19 cellular contexts compared by ENCODE assay signal in genomic region chr11:32821517-32821916, GRCh38. TPM values are rescaled to one million over a fixed set of nuclear protein-coding genes. Genes with fewer than 3 reads are reported as not detected.
A peak's percentile ranks its signal among the peaks of the same experiment; 100 is the strongest.
DNase-seq lines count a peak whose midpoint lies in the region; ATAC-seq, FAIRE-seq and TF ChIP-seq lines count a peak whose summit lies in the region.
"Had no signal": no experiment of that assay in that cellular context is flagged by ENCODE, and none has a peak within 500 bp of the region (broad histone marks: within the 10 kb centered on the region; RNA-seq: fewer than 3 reads in every experiment).

No MANE protein-coding gene starts in this region.

- TF ChIP-seq CTCF in SK-N-SH (IDR thresholded peaks at IDR 0.05) (no peak), PC-3 (conservative IDR thresholded peaks at IDR 0.05; ENCODE audit: low read depth, low read length) (no peak), keratinocyte (optimal IDR thresholded peaks at IDR 0.05 in 1 of 3, IDR thresholded peaks at IDR 0.05 in 1 of 3, conservative IDR thresholded peaks at IDR 0.05 in 1 of 3; ENCODE audit: extremely low read depth in 1 of 3, insufficient read depth in 2 of 3, low read length in 3 of 3) (no peak)

- H3K79me2 ChIP-seq in SK-N-SH (ENCODE audit: insufficient read depth) (no peaks in the 10 kb centered on the region), PC-3 (ENCODE audit: low read length) (no peaks in the 10 kb centered on the region), keratinocyte (ENCODE audit: control insufficient read depth, insufficient read depth, low read length) (no peaks in the 10 kb centered on the region)

- H3K9me2 ChIP-seq in SK-N-SH (no peaks in the 10 kb centered on the region), PC-3 (replicated peaks; ENCODE audit: low read length) (no peaks in the 10 kb centered on the region)

- no peak overlapping the region for H3K27ac ChIP-seq in SK-N-SH (ENCODE audit: low read depth in 2 of 2, low read length in 1 of 2)
- peak overlapping the region; percentile 95 for H3K27ac ChIP-seq in PC-3 (ENCODE audit: low read length)
- peak overlapping the region; percentile 19 for H3K27ac ChIP-seq in keratinocyte (ENCODE audit: control insufficient read depth, insufficient read depth, low read length)
- H3K27ac ChIP-seq: A549, adrenal gland, left ventricle myocardium inferior had no signal

- dilution Hi-C loops in keratinocyte (cut with MboI; ENCODE audit: extremely low pct_ligation_motif_present, low sequenced_read_pairs) = no loop called here

- H3K4me2 ChIP-seq in SK-N-SH = no peak overlapping the region
- peak overlapping the region; percentile 82 for H3K4me2 ChIP-seq in PC-3 (ENCODE audit: low read length)
- H3K4me2 ChIP-seq in keratinocyte (ENCODE audit: control insufficient read depth, extremely low read depth, insufficient read depth, low read depth, low read length) = no peak overlapping the region
- H3K4me2 ChIP-seq: A549 had no signal

- DNase-seq in SK-N-SH (no peak), HCEC 1CT (peak; percentile 76), PC-3 (peak; percentile 91), keratinocyte (ENCODE audit: low read depth, low spot score) (no peak), SK-N-DZ (ENCODE audit: low spot score) (no peak), NAMALWA (ENCODE audit: low spot score) (no peak)
- DNase-seq: activated CD4-positive, alpha-beta T cell treated with anti-CD3 and anti-CD28 coated beads, Interleukin-2, amount 50 U/mL, for 48 hours; adrenal gland; DMS 273 treated with DMSO at 0.1 percent for 48 hours; left ventricle myocardium inferior; NCI-H1694; T-helper 1 cell had no signal

- H3K9me3 ChIP-seq in SK-N-SH = no peaks in the 10 kb centered on the region
- H3K9me3 ChIP-seq in PC-3 (ENCODE audit: low read length) = no peaks in the 10 kb centered on the region
- no peaks in the 10 kb centered on the region for H3K9me3 ChIP-seq in keratinocyte (ENCODE audit: control insufficient read depth, low read depth, low read length)
- H3K9me3 ChIP-seq: A549, adrenal gland had no signal

- intact Hi-C loops in PC-3 (cut with micrococcal nuclease) = loop anchor here (2.0 kb wide), 1 partner anchor 69 kb away; no protein-coding TSS in a partner anchor

- BruUV-seq in PC-3 (replicated peaks; lab: Mats Ljungman, UMichigan) = no TSS peak

- H4K20me1 ChIP-seq in SK-N-SH (ENCODE audit: insufficient read depth) (no peaks in the 10 kb centered on the region), PC-3 (ENCODE audit: low read length) (no peaks in the 10 kb centered on the region), keratinocyte (ENCODE audit: control insufficient read depth, extremely low read depth, insufficient read depth, low read length) (no peaks in the 10 kb centered on the region)

- POLR2A ChIA-PET in SK-N-SH (lab: Yijun Ruan, JAX) = no interaction called here
- POLR2A ChIA-PET in PC-3 (lab: Charles Lee; ENCODE audit: unreplicated experiment) = interaction anchor here (0.6 kb wide), 1 partner anchor 1575 kb away, joined by 7 read pairs; no protein-coding TSS in a partner anchor

- H3K9me1 ChIP-seq in keratinocyte (ENCODE audit: control insufficient read depth, extremely low read depth, insufficient read depth, low read length) = no peaks in the 10 kb centered on the region

- ATAC-seq in SK-N-SH treated with all-trans-retinoic acid at 6 μM for 48 hours (no peak), PC-3 (peak; percentile 65), HG03521 (IDR thresholded peaks at IDR 0.05; ENCODE audit: unreplicated experiment) (no peak)
- ATAC-seq: A549 had no signal

- H3F3A ChIP-seq in SK-N-SH (replicated peaks; ENCODE audit: insufficient read depth) = no peaks in the 10 kb centered on the region
- no peaks in the 10 kb centered on the region for H3F3A ChIP-seq in PC-3 (ENCODE audit: low read length, unreplicated experiment)

- H3K27me3 ChIP-seq in SK-N-SH (ENCODE audit: insufficient read depth) (no peaks in the 10 kb centered on the region; the same call in 1 of the 2 replicates), PC-3 (ENCODE audit: low read length) (no peaks in the 10 kb centered on the region), keratinocyte (ENCODE audit: control insufficient read depth, extremely low read depth, insufficient read depth, low read length) (no peaks in the 10 kb centered on the region)
- H3K27me3 ChIP-seq: adrenal gland had no signal

- no peaks in the 10 kb centered on the region for H3K36me3 ChIP-seq in SK-N-SH (replicated peaks in 1 of 2; ENCODE audit: control insufficient read depth in 1 of 2, insufficient read depth in 2 of 2, low read length in 1 of 2)
- no peaks in the 10 kb centered on the region for H3K36me3 ChIP-seq in PC-3 (ENCODE audit: low read depth, low read length)
- H3K36me3 ChIP-seq in keratinocyte (ENCODE audit: control insufficient read depth in 2 of 2, extremely low read depth in 1 of 2, insufficient read depth in 2 of 2, low read length in 2 of 2) = no peaks in the 10 kb centered on the region
- H3K36me3 ChIP-seq: adrenal gland, left ventricle myocardium inferior had no signal

- peaks cover 0 to 4% of the 10 kb centered on the region in 2 experiments; a peak in 1 of 4 replicates for H3K4me1 ChIP-seq in SK-N-SH (ENCODE audit: control insufficient read depth in 1 of 2, insufficient read depth in 2 of 2, low read depth in 1 of 2, low read length in 1 of 2)
- H3K4me1 ChIP-seq in PC-3 (ENCODE audit: insufficient read depth, low read length) = peaks cover 63% of the 10 kb centered on the region
- H3K4me1 ChIP-seq in keratinocyte (ENCODE audit: control insufficient read depth, extremely low read depth, insufficient read depth, low read length) = peaks cover 15% of the 10 kb centered on the region
- H3K4me1 ChIP-seq: A549, adrenal gland, left ventricle myocardium inferior had no signal

- H3K4me3 ChIP-seq in SK-N-SH (ENCODE audit: low read depth in 2 of 2, low read length in 1 of 2) (no peak overlapping the region), PC-3 (ENCODE audit: low read length) (peak overlapping the region; percentile 56; the same call in 1 of the 2 replicates), keratinocyte (ENCODE audit: control insufficient read depth in 2 of 3, extremely low read depth in 1 of 3, insufficient read depth in 2 of 3, low read depth in 1 of 3, low read length in 3 of 3) (no peak overlapping the region)
- H3K4me3 ChIP-seq: A549, adrenal gland, left ventricle myocardium inferior had no signal

- no peak for TF ChIP-seq EP300 in SK-N-SH (IDR thresholded peaks at IDR 0.05; ENCODE audit: borderline replicate concordance in 1 of 2, low read depth in 1 of 2, low read length in 1 of 2)

- FAIRE-seq in keratinocyte (lab: Jason Lieb, UNC) = peak; percentile 77
- FAIRE-seq: HTR-8/SVneo had no signal

- TF ChIP-seq RAD21 in SK-N-SH (IDR thresholded peaks at IDR 0.05; ENCODE audit: low read length) = no peak

- H3K9ac ChIP-seq in SK-N-SH (no peak overlapping the region), PC-3 (ENCODE audit: low read length) (peak overlapping the region; percentile 74), keratinocyte (ENCODE audit: control insufficient read depth, extremely low read depth, insufficient read depth, low read length) (no peak overlapping the region)

- H2AFZ ChIP-seq in SK-N-SH (ENCODE audit: low read depth) = no peak overlapping the region; the same call in 1 of the 2 replicates
- H2AFZ ChIP-seq in PC-3 (ENCODE audit: low read length) = 0 out of 2 replicates have a peak overlapping the region, but pooled peaks have one; percentile 10
- no peak overlapping the region for H2AFZ ChIP-seq in keratinocyte (ENCODE audit: control insufficient read depth, low read length)

- CTCF ChIA-PET in SK-N-SH (lab: Yijun Ruan, JAX) = interaction anchor here (0.9 to 2.5 kb wide), 2 partner anchors 12 to 29 kb away, joined by 3 to 6 read pairs; no protein-coding TSS in a partner anchor
- CTCF ChIA-PET in PC-3 (lab: Charles Lee) = no interaction called here

TF ChIP-seq in SK-N-SH, 30 proteins besides CTCF, POLR2A, EP300 and RAD21 (continues in another document):
- TF ChIP-seq ELF1 (IDR thresholded peaks at IDR 0.05) = no peak
- TF ChIP-seq FOSL2 (IDR thresholded peaks at IDR 0.05; ENCODE audit: borderline replicate concordance, low read depth) = peak; percentile 30; the same call in 1 of the 2 replicates

RNA-seq across cellular contexts. Expression of gene PRRG4, which starts 8.2 kb away (rescaled TPM):
- polyA plus RNA-seq in SK-N-SH (2012; rRNA removed) (0.21 TPM in 2 replicates), keratinocyte (6.9 to 12.4 TPM (median 10.0 TPM) in 3 replicates)
- polyA plus RNA-seq in SK-N-SH (2012; cell fraction: cytosol; rRNA removed) = 0.28 and 0.31 TPM in 2 replicates
- polyA plus RNA-seq in SK-N-SH (2012; cell fraction: nucleus; rRNA removed) = 0.06 and 0.07 TPM in 2 replicates
- 12.9 and 17.9 TPM in 2 replicates for total RNA-seq in PC-3 (2014; rRNA removed)
- polyA plus RNA-seq in keratinocyte (2011; ENCODE audit: low read depth) = 9.1 TPM
- polyA plus RNA-seq in keratinocyte (2011; cell fraction: cytosol; rRNA removed) = 7.1 and 10.9 TPM in 2 replicates
- polyA plus RNA-seq in keratinocyte (2011; cell fraction: nucleus; rRNA removed) = 9.7 and 10.5 TPM in 2 replicates
- polyA plus RNA-seq in keratinocyte (2012; ENCODE audit: low replicate concordance) = 5.7 and 23.6 TPM in 2 replicates
- polyA minus RNA-seq in keratinocyte = 4.4 to 12.1 TPM (median 9.6 TPM) in 3 replicates
- 12.3 TPM for polyA minus RNA-seq in keratinocyte (2011; cell fraction: cytosol; rRNA and poly(A)+ RNA removed)
- polyA minus RNA-seq in keratinocyte (2011; cell fraction: nucleus; rRNA and poly(A)+ RNA removed) = 8.1 and 14.1 TPM in 2 replicates
- not detected in 2 replicates for polyA plus RNA-seq in SK-N-DZ (2014; cell fraction: cytosol; rRNA removed)
- polyA plus RNA-seq in SK-N-DZ (2014; cell fraction: nucleus; rRNA removed) = not detected in 2 replicates
- polyA plus RNA-seq: neural cell had no signal

RNA-seq across cellular contexts. Expression of gene CCDC73, which starts 27.1 kb away (rescaled TPM):
- polyA plus RNA-seq in SK-N-SH (2012; rRNA removed) = not detected in 2 replicates
- not detected in 2 replicates for polyA plus RNA-seq in SK-N-SH (2012; cell fraction: cytosol; rRNA removed)
- not detected in 2 replicates for polyA plus RNA-seq in SK-N-SH (2012; cell fraction: nucleus; rRNA removed)
- 0.04 TPM in 1 of 2 replicates, not detected in the other for total RNA-seq in PC-3 (2014; rRNA removed)
- polyA plus RNA-seq in keratinocyte = not detected in 3 replicates
- polyA plus RNA-seq in keratinocyte (2011; ENCODE audit: low read depth) = not detected
- not detected in 2 replicates for polyA plus RNA-seq in keratinocyte (2011; cell fraction: cytosol; rRNA removed)
- not detected in 2 replicates for polyA plus RNA-seq in keratinocyte (2011; cell fraction: nucleus; rRNA removed)
- 0.06 TPM in 1 of 2 replicates, not detected in the other for polyA plus RNA-seq in keratinocyte (2012; ENCODE audit: low replicate concordance)
- not detected in 3 replicates for polyA minus RNA-seq in keratinocyte
- not detected for polyA minus RNA-seq in keratinocyte (2011; cell fraction: cytosol; rRNA and poly(A)+ RNA removed)
- polyA minus RNA-seq in keratinocyte (2011; cell fraction: nucleus; rRNA and poly(A)+ RNA removed) = not detected in 2 replicates
- not detected in 2 replicates for polyA plus RNA-seq in SK-N-DZ (2014; cell fraction: cytosol; rRNA removed)
- polyA plus RNA-seq in SK-N-DZ (2014; cell fraction: nucleus; rRNA removed) = not detected in 2 replicates
- total RNA-seq: dermis microvascular lymphatic vessel endothelial cell, glomerular endothelial cell, left ventricle myocardium inferior had no signal

Comparison
In these comparisons a context has a peak if more than half of its experiments do, and no peak if none do; other contexts are left out.
1. DNase-seq: peak in HCEC 1CT (single experiment) and PC-3 (single experiment); none in SK-N-SH (single experiment), keratinocyte (single experiment), SK-N-DZ (single experiment) and NAMALWA (single experiment).
2. H3K27ac ChIP-seq: peak in PC-3 (single experiment) and keratinocyte (single experiment); none in SK-N-SH (0 of 2).